In the genomic region with DNA sequence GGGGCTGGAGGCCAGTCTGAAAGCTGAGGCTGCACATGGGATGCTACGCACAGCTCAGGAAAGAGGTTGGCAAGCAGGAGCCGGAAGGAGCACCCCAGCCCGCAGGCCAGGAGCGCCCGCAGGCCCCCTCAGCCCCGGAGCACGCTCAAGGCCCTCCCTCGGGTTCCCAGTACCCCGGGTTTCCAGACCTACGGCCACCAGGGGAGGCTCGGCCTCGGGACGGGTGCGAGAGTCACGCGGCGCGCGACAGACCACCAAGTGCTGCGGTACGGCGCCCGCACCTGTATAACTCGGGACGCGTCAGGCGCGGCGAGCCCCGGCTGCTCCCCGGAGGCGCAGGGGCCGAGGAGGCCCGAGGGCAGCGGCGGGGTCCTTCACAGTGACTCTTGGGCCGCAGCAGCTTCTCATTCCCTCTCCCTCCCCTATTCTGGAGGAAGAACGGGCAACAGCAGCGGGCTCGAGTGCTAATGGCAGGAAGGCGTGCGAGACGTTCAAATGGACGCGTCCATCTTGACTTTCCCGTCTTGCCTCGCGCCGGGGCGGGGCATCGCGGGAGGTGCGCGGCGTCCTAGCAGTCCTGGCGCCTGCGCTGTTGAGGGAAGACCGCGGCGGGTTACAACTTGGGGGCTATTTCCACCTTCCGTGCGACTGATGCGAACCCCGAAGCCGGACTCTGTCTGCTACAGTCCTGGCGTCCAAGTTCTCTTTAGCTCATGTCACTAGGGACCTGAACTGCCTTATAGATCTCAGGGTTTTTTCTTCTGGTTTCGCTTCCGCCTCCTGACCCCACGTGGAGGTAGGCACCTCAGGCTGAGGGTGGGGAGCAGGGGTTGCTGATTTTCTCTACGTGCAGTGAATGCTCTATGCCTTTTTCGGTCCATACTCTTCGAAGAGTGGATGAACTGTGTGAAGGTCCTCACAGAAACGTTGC, we compare ENCODE assay signal across 8 cellular contexts. TPM values are rescaled to one million over a fixed set of nuclear protein-coding genes. Genes with fewer than 3 reads are reported as not detected.
DNase-seq lines count a peak whose midpoint lies in the region; ATAC-seq and TF ChIP-seq lines count a peak whose summit lies in the region.

Gene ANAPC1 (minus strand): TSS at position 533 of the 931 bp plus-strand sequence. CDS start 3,368 bp downstream, outside the sequence.

- H3K27me3 Mint-ChIP-seq in activated naive CD8-positive, alpha-beta T cell treated with anti-CD3 and anti-CD28 coated beads, Interleukin-2, amount 10 ng/mL, durations not matched to agents 7 days and 5 days: no peaks in the 10 kb centered on the region

- no peak for TF ChIP-seq CTCF in GM12864 (IDR thresholded peaks at IDR 0.05; ENCODE audit: low read depth, low read length, missing control alignments)
- no peak for TF ChIP-seq CTCF in cardiac muscle cell (IDR thresholded peaks at IDR 0.05; ENCODE audit: low read depth, low read length)
- TF ChIP-seq CTCF in tibial nerve (IDR thresholded peaks at IDR 0.05): no peak

- TF ChIP-seq EP300 in tibial nerve (IDR thresholded peaks at IDR 0.05): peak in 1 of 2 donors; percentile 86

- POLR2A ChIA-PET in activated naive CD8-positive, alpha-beta T cell treated with anti-CD3 and anti-CD28 coated beads, Interleukin-2, amount 10 ng/mL, durations not matched to agents 7 days and 5 days (lab: Charles Lee): interaction anchor here (0.6 to 1.9 kb wide), 5 partner anchors 9 to 222 kb away, joined by 3 to 15 read pairs (median 3); partner anchors contain the start of genes MERTK and TMEM87B

- peaks cover 3% of the 10 kb centered on the region for H3K4me1 ChIP-seq in cardiac muscle cell (ENCODE audit: low read depth)
- peaks cover 0 to 22% (median 0%) of the 10 kb centered on the region in 4 donors for H3K4me1 ChIP-seq in tibial nerve

- 0% methylated on average over 28 to 61 of the region's 73 CpGs for WGBS in tibial nerve, 2 donors

- H3K36me3 ChIP-seq in cardiac muscle cell (peaks cover 2% of the 10 kb centered on the region), tibial nerve (peaks cover 0 to 17% (median 0%) of the 10 kb centered on the region in 3 donors)

- H3K9me3 Mint-ChIP-seq in activated naive CD8-positive, alpha-beta T cell treated with anti-CD3 and anti-CD28 coated beads, Interleukin-2, amount 10 ng/mL, durations not matched to agents 7 days and 5 days: no peaks in the 10 kb centered on the region

- H3K4me1 Mint-ChIP-seq in activated naive CD8-positive, alpha-beta T cell treated with anti-CD3 and anti-CD28 coated beads, Interleukin-2, amount 10 ng/mL, durations not matched to agents 7 days and 5 days: peaks cover 16% of the 10 kb centered on the region

- H3K27me3 ChIP-seq in cardiac muscle cell (no peaks in the 10 kb centered on the region), tibial nerve (no peaks in the 10 kb centered on the region)

- H3K27ac ChIP-seq in cardiac muscle cell (peak within 1 kb of the TSS; percentile 92), tibial nerve (peak within 1 kb of the TSS; percentile 53 to 88 (median 84))

- H3K4me3 Mint-ChIP-seq in activated naive CD8-positive, alpha-beta T cell treated with anti-CD3 and anti-CD28 coated beads, Interleukin-2, amount 10 ng/mL, durations not matched to agents 7 days and 5 days: peak within 1 kb of the TSS; percentile 96

- peak within 1 kb of the TSS; percentile 88 for H3K27ac Mint-ChIP-seq in activated naive CD8-positive, alpha-beta T cell treated with anti-CD3 and anti-CD28 coated beads, Interleukin-2, amount 10 ng/mL, durations not matched to agents 7 days and 5 days

- peak within 1 kb of the TSS; percentile 91 for H3K4me3 ChIP-seq in GM12864 (ENCODE audit: low read depth, low read length)
- H3K4me3 ChIP-seq in cardiac muscle cell: peak within 1 kb of the TSS; percentile 94
- H3K4me3 ChIP-seq in tibial nerve: peak within 1 kb of the TSS; percentile 73 to 95 (median 88)

- peaks cover 2% of the 10 kb centered on the region for H3K36me3 Mint-ChIP-seq in activated naive CD8-positive, alpha-beta T cell treated with anti-CD3 and anti-CD28 coated beads, Interleukin-2, amount 10 ng/mL, durations not matched to agents 7 days and 5 days

- peak; percentile 56 for DNase-seq in GM12864 (ENCODE audit: low read depth)
- peak; percentile 59 for DNase-seq in NCI-H1048 (lab: John Stamatoyannopoulos, UW)
- peak; percentile 76 to 90 for DNase-seq in SW 1271 (lab: John Stamatoyannopoulos, UW)
- DNase-seq in activated naive CD8-positive, alpha-beta T cell treated with anti-CD3 and anti-CD28 coated beads, Interleukin-2, amount 10 ng/mL, durations not matched to agents 7 days and 5 days: peak; percentile 90
- DNase-seq in cardiac muscle cell (ENCODE audit: low read depth in 1 of 2, low spot score in 1 of 2): peak; percentile 83 to 93
- peak; percentile 79 for DNase-seq in pons (ENCODE audit: low spot score)
- peak; percentile 64 to 68 for DNase-seq in tibial nerve (ENCODE audit: low spot score in 2 of 2)

- ATAC-seq in HG02588 (IDR thresholded peaks at IDR 0.05; ENCODE audit: unreplicated experiment): peak; percentile 90
- peak; percentile 95 for ATAC-seq in activated naive CD8-positive, alpha-beta T cell treated with anti-CD3 and anti-CD28 coated beads, Interleukin-2, amount 10 ng/mL, durations not matched to agents 7 days and 5 days (ENCODE audit: low read depth)

- no peak for TF ChIP-seq POLR2A in tibial nerve (IDR thresholded peaks at IDR 0.05)

- no peaks in the 10 kb centered on the region for H3K9me3 ChIP-seq in cardiac muscle cell (ENCODE audit: low read depth)
- H3K9me3 ChIP-seq in tibial nerve: no peaks in the 10 kb centered on the region

RNA-seq across cellular contexts. Expression of gene ANAPC1, which starts in this region (rescaled TPM):
- total RNA-seq in activated naive CD8-positive, alpha-beta T cell treated with anti-CD3 and anti-CD28 coated beads, Interleukin-2, amount 10 ng/mL, durations not matched to agents 7 days and 5 days: 10 to 100 TPM; 55.9 to 58.8 TPM
- total RNA-seq in cardiac muscle cell (48.0 and 59.3 TPM in 2 replicates), tibial nerve (10 to 100 TPM; 31.0 to 75.3 (median 58.2) TPM)
- polyA plus RNA-seq in cardiac muscle cell: 12.6 and 13.6 TPM in 2 replicates

Comparison
In these comparisons a context has a peak if more than half of its experiments do, and no peak if none do; other contexts are left out.
1. Peak in every context shown above with its lines: DNase-seq, ATAC-seq, H3K4me3 ChIP-seq and H3K27ac ChIP-seq.